Comparison of ENCODE assay signal across 8 cellular contexts in genomic region chr15:40440300-40441011, GRCh38. TPM values are rescaled to one million over a fixed set of nuclear protein-coding genes. Genes with fewer than 3 reads are reported as not detected.
A peak's percentile ranks its signal among the peaks of the same experiment; 100 is the strongest.
DNase-seq lines count a peak whose midpoint lies in the region; ATAC-seq and TF ChIP-seq lines count a peak whose summit lies in the region.

BAHD1 (plus strand) TSS chr15:40440953; CDS start chr15:40458465, 17,512 bp downstream.

- H3K4me3 Mint-ChIP-seq in T-helper 1 cell treated with Interleukin-12 subunit alpha and Interleukin-12 subunit beta and Interleukin-4 antibody, amounts not matched to agents 30 μg/mL and 1 μg/mL, for 36 hours = peak within 1 kb of the TSS; percentile 94

- TF ChIP-seq CTCF in GM13977 (IDR thresholded peaks at IDR 0.05; ENCODE audit: extremely low read depth, insufficient read depth, missing control alignments) = no peak
- TF ChIP-seq CTCF in psoas muscle (IDR thresholded peaks at IDR 0.05) = no peak
- TF ChIP-seq CTCF in uterus (IDR thresholded peaks at IDR 0.05) = peak in 1 of 4 experiments; percentile 28

- H3K36me3 Mint-ChIP-seq in T-helper 1 cell treated with Interleukin-12 subunit alpha and Interleukin-12 subunit beta and Interleukin-4 antibody, amounts not matched to agents 30 μg/mL and 1 μg/mL, for 36 hours (ENCODE audit: low read depth) = peaks cover 15% of the 10 kb centered on the region

- H3K27me3 Mint-ChIP-seq in T-helper 1 cell treated with Interleukin-12 subunit alpha and Interleukin-12 subunit beta and Interleukin-4 antibody, amounts not matched to agents 30 μg/mL and 1 μg/mL, for 36 hours (ENCODE audit: low read depth) = peaks cover 74% of the 10 kb centered on the region

- no peaks in the 10 kb centered on the region for H3K36me3 ChIP-seq in psoas muscle (ENCODE audit: insufficient read depth in 1 of 2, low read depth in 1 of 2)
- no peaks in the 10 kb centered on the region for H3K36me3 ChIP-seq in uterus

- in situ Hi-C loops in GM13977 (cut with MboI; ENCODE audit: low pct_unique_long_range_greater_than_20kb, low sequenced_read_pairs, unreplicated experiment) = no loop called here

- H3K9me3 Mint-ChIP-seq in T-helper 1 cell treated with Interleukin-12 subunit alpha and Interleukin-12 subunit beta and Interleukin-4 antibody, amounts not matched to agents 30 μg/mL and 1 μg/mL, for 36 hours = no peaks in the 10 kb centered on the region

- H3K4me3 ChIP-seq in psoas muscle = peak within 1 kb of the TSS; percentile 89
- H3K4me3 ChIP-seq in uterus = peak within 1 kb of the TSS; percentile 56 to 99

- DNase-seq in GM13977 (ENCODE audit: low spot score) (peak; percentile 100), NCI-H1694 (lab: John Stamatoyannopoulos, UW) (peak; percentile 54), amygdala (lab: John Stamatoyannopoulos, UW) (peak; percentile 56 to 98 (median 95)), left ventricle myocardium superior (peak; percentile 99), psoas muscle (peak; percentile 97 to 99), uterus (peak; percentile 96 to 97)

- 0 to 1% (median 1%) methylated on average over 22 to 54 of the region's 54 CpGs for WGBS in psoas muscle, 3 donors

- H3K27ac ChIP-seq in psoas muscle (peak within 1 kb of the TSS; percentile 76), uterus (peak within 1 kb of the TSS; percentile 71 to 78)

- H3K9me3 ChIP-seq in psoas muscle (no peaks in the 10 kb centered on the region), uterus (no peaks in the 10 kb centered on the region)

- no peak for TF ChIP-seq POLR2A in uterus (IDR thresholded peaks at IDR 0.05)

- H3K4me1 Mint-ChIP-seq in T-helper 1 cell treated with Interleukin-12 subunit alpha and Interleukin-12 subunit beta and Interleukin-4 antibody, amounts not matched to agents 30 μg/mL and 1 μg/mL, for 36 hours (ENCODE audit: low read depth) = peaks cover 30% of the 10 kb centered on the region

- H3K27me3 ChIP-seq in psoas muscle (ENCODE audit: insufficient read depth in 3 of 3, low read length in 2 of 3) = peaks cover 0 to 30% (median 9%) of the 10 kb centered on the region in 3 donors
- no peaks in the 10 kb centered on the region for H3K27me3 ChIP-seq in uterus

- H3K27ac Mint-ChIP-seq in T-helper 1 cell treated with Interleukin-12 subunit alpha and Interleukin-12 subunit beta and Interleukin-4 antibody, amounts not matched to agents 30 μg/mL and 1 μg/mL, for 36 hours = peak within 1 kb of the TSS; percentile 81

- intact Hi-C loops in left ventricle myocardium superior (cut with micrococcal nuclease) (no loop called here), psoas muscle (cut with DNase I) (loop anchor here in 1 of 2 donors (5.0 kb wide), 1 partner anchor 67 kb away; no protein-coding TSS in a partner anchor), uterus (cut with DNase I; ENCODE audit: low total_unique reads) (no loop called here)

- ATAC-seq in HG02884 (IDR thresholded peaks at IDR 0.05; ENCODE audit: unreplicated experiment) = peak; percentile 79
- ATAC-seq in left ventricle myocardium superior = peak; percentile 91
- ATAC-seq in psoas muscle = peak; percentile 92 to 95 (median 92)

- H3K4me1 ChIP-seq in psoas muscle (peaks cover 22% of the 10 kb centered on the region), uterus (peaks cover 0 to 11% of the 10 kb centered on the region in 2 donors)

RNA-seq across cellular contexts. Expression of gene BAHD1, which starts in this region (rescaled TPM):
- total RNA-seq in left ventricle myocardium superior = 18.1 TPM
- 10 to 100 TPM; 12.5 to 15.6 (median 13.4) TPM for total RNA-seq in psoas muscle
- 10 to 100 TPM in 2 of 3 donors, 1 to 10 TPM in 1; 9.9 to 14.6 (median 12.3) TPM for polyA plus RNA-seq in psoas muscle
- 10 to 100 TPM in 2 of 4 donors, 1 to 10 TPM in 2; 5.0 to 35.5 (median 10.5) TPM for total RNA-seq in uterus

Comparison
In these comparisons a context has a peak if more than half of its experiments do, and no peak if none do; other contexts are left out.
1. Peak in every context shown above with its lines: DNase-seq, ATAC-seq, H3K4me3 ChIP-seq and H3K27ac ChIP-seq.